ENCODE assay signal across 1 cellular context in the genomic region with DNA sequence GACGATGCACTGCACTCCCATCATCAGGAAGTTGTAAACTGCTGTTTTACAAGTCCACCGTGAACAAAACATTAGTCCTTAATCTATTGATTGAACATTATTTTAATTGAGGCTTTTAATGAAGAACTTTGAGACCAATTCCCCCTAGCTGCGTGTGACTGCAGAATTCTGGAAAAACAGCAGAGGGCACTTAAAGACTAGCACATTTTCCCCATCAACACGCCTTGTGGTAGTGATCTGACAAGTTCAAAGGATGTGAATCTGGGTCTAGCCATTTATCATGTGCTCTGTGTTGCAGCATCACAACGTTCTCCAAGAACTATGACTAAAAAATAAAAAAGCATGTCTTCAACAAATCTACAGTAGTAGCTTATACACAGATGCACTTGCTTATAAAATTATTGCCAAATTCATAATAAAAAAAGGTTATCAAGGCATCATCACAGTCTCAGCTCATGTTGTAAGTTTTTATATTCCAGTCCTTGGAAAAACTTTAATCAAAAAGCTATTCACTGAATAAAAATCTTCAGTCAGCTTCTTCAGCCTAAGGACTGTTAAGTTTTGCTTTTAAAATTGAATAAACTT.
A peak's percentile ranks its signal among the peaks of the same experiment; 100 is the strongest.
TF ChIP-seq lines count a peak whose summit lies in the region.

No MANE protein-coding gene starts in this region.

TF ChIP-seq in HepG2, 621 proteins besides CTCF, POLR2A, EP300 and RAD21:
- TF ChIP-seq SMC3 (IDR thresholded peaks at IDR 0.05; ENCODE audit: low read length) (peak; percentile 72), ZFP36L1 (CRISPR knock-in tag; IDR thresholded peaks at IDR 0.05) (no peak), STAG1 (CRISPR knock-in tag; IDR thresholded peaks at IDR 0.05) (peak; percentile 87), ELF4 (CRISPR knock-in tag; IDR thresholded peaks at IDR 0.05; ENCODE audit: borderline replicate concordance) (no peak)
- TF ChIP-seq, protein P1, sequence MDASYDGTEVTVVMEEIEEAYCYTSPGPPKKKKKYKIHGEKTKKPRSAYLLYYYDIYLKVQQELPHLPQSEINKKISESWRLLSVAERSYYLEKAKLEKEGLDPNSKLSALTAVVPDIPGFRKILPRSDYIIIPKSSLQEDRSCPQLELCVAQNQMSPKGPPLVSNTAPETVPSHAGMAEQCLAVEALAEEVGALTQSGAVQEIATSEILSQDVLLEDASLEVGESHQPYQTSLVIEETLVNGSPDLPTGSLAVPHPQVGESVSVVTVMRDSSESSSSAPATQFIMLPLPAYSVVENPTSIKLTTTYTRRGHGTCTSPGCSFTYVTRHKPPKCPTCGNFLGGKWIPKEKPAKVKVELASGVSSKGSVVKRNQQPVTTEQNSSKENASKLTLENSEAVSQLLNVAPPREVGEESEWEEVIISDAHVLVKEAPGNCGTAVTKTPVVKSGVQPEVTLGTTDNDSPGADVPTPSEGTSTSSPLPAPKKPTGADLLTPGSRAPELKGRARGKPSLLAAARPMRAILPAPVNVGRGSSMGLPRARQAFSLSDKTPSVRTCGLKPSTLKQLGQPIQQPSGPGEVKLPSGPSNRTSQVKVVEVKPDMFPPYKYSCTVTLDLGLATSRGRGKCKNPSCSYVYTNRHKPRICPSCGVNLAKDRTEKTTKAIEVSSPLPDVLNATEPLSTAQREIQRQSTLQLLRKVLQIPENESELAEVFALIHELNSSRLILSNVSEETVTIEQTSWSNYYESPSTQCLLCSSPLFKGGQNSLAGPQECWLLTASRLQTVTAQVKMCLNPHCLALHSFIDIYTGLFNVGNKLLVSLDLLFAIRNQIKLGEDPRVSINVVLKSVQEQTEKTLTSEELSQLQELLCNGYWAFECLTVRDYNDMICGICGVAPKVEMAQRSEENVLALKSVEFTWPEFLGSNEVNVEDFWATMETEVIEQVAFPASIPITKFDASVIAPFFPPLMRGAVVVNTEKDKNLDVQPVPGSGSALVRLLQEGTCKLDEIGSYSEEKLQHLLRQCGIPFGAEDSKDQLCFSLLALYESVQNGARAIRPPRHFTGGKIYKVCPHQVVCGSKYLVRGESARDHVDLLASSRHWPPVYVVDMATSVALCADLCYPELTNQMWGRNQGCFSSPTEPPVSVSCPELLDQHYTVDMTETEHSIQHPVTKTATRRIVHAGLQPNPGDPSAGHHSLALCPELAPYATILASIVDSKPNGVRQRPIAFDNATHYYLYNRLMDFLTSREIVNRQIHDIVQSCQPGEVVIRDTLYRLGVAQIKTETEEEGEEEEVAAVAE (CRISPR knock-in tag; IDR thresholded peaks at IDR 0.05; ENCODE audit: borderline replicate concordance), result no peak
